Comparison of ENCODE assay signal across 19 cellular contexts in the genomic region with DNA sequence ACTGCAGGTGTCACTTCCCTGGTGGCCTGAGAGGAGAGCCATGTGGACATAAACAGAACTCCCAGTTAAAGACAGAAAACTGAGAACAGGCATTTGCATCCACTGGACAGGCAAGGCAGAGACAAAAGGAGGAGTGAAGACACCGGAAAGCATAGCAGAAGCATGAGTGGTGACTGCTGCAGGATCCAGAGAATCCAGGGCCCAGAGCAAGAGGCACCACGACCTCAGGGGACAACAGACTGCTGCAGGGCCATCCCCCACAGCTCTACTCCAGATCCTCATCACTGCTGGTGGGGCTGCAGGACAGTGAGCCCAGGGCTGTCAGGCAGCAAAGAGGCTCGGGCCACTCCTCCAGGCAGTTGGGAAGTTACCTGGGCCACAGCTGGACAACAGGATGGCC. TPM values are rescaled to one million over a fixed set of nuclear protein-coding genes. Genes with fewer than 3 reads are reported as not detected.
A peak's percentile ranks its signal among the peaks of the same experiment; 100 is the strongest.
DNase-seq lines count a peak whose midpoint lies in the region; ATAC-seq and TF ChIP-seq lines count a peak whose summit lies in the region.
"Had no signal": no experiment of that assay in that cellular context is flagged by ENCODE, and none has a peak within 500 bp of the region (broad histone marks: within the 10 kb centered on the region; RNA-seq: fewer than 3 reads in every experiment).

No MANE protein-coding gene starts in this region.

- H3K27me3 ChIP-seq in H9 (ENCODE audit: insufficient read depth, low read length): no peaks in the 10 kb centered on the region

- peak overlapping the region; percentile 6 for H3K27ac Mint-ChIP-seq in activated CD8-positive, alpha-beta memory T cell treated with anti-CD3 and anti-CD28 coated beads, Interleukin-2, amount 10 ng/mL, durations not matched to agents 7 days and 5 days
- peak overlapping the region; percentile 19 for H3K27ac Mint-ChIP-seq in glutamatergic neuron (ENCODE audit: unreplicated experiment)
- H3K27ac Mint-ChIP-seq in H9: peak overlapping the region in 1 of 3 experiments; percentile 53; a peak in 3 of 7 replicates

- H3K23me2 ChIP-seq in H9 (ENCODE audit: insufficient read length, low read depth, low read length, poor library complexity, severe bottlenecking): no peaks in the 10 kb centered on the region

- H2BK20ac ChIP-seq in H9 (ENCODE audit: low read depth, low read length, poor library complexity, severe bottlenecking): no peak overlapping the region

- ATAC-seq in activated CD8-positive, alpha-beta memory T cell treated with anti-CD3 and anti-CD28 coated beads, Interleukin-2, amount 10 ng/mL, durations not matched to agents 7 days and 5 days: no peak

- peaks cover 2% of the 10 kb centered on the region for H3K36me3 Mint-ChIP-seq in activated CD8-positive, alpha-beta memory T cell treated with anti-CD3 and anti-CD28 coated beads, Interleukin-2, amount 10 ng/mL, durations not matched to agents 7 days and 5 days
- H3K36me3 Mint-ChIP-seq in glutamatergic neuron (ENCODE audit: unreplicated experiment) (no peaks in the 10 kb centered on the region), H9 (ENCODE audit: insufficient read depth in 1 of 3, low read depth in 3 of 3) (peaks cover 2 to 26% (median 26%) of the 10 kb centered on the region in 3 experiments; a peak in 6 of 7 replicates)

- H3K4me1 ChIP-seq in H9 (ENCODE audit: insufficient read depth, low read length): no peaks in the 10 kb centered on the region

- H3K79me1 ChIP-seq in H9 (ENCODE audit: insufficient read depth, low read depth, low read length, poor library complexity, severe bottlenecking): no peaks in the 10 kb centered on the region

- no peak overlapping the region for H3K14ac ChIP-seq in H9 (ENCODE audit: insufficient read depth, low read length)

- H3K56ac ChIP-seq in H9 (ENCODE audit: insufficient read length, low read depth, low read length): no peak overlapping the region

- no peaks in the 10 kb centered on the region for H3K27me3 Mint-ChIP-seq in activated CD8-positive, alpha-beta memory T cell treated with anti-CD3 and anti-CD28 coated beads, Interleukin-2, amount 10 ng/mL, durations not matched to agents 7 days and 5 days
- peaks cover 9% of the 10 kb centered on the region for H3K27me3 Mint-ChIP-seq in glutamatergic neuron (ENCODE audit: unreplicated experiment)
- no peaks in the 10 kb centered on the region; the same call in 1 of the 2 replicates for H3K27me3 Mint-ChIP-seq in H9 (ENCODE audit: low read depth)

- H4K91ac ChIP-seq in H9 (ENCODE audit: insufficient read length, low read depth, low read length): no peak overlapping the region

- no CpG with 5 or more reads among the region's 3 CpGs for WGBS in H9 (ENCODE audit: extremely low coverage, insufficient read length, low lambda C conversion rate)

- no peak overlapping the region for H3K4me3 Mint-ChIP-seq in activated CD8-positive, alpha-beta memory T cell treated with anti-CD3 and anti-CD28 coated beads, Interleukin-2, amount 10 ng/mL, durations not matched to agents 7 days and 5 days
- H3K4me3 Mint-ChIP-seq in glutamatergic neuron (ENCODE audit: unreplicated experiment) (peak overlapping the region; percentile 40), H9 (no peak overlapping the region)
- H3K4me3 Mint-ChIP-seq: CD14-positive monocyte had no signal

- peaks cover 2% of the 10 kb centered on the region for H3K4me1 Mint-ChIP-seq in activated CD8-positive, alpha-beta memory T cell treated with anti-CD3 and anti-CD28 coated beads, Interleukin-2, amount 10 ng/mL, durations not matched to agents 7 days and 5 days
- H3K4me1 Mint-ChIP-seq in glutamatergic neuron (ENCODE audit: low read depth, unreplicated experiment): peaks cover 25% of the 10 kb centered on the region
- H3K4me1 Mint-ChIP-seq in H9: peaks cover 6 to 10% of the 10 kb centered on the region in 2 experiments; a peak in 3 of 4 replicates
- H3K4me1 Mint-ChIP-seq: CD14-positive monocyte had no signal

- H3K23ac ChIP-seq in H9 (ENCODE audit: insufficient read length, low read depth, low read length): no peak overlapping the region

- no peaks in the 10 kb centered on the region for H4K20me1 ChIP-seq in H9 (ENCODE audit: control insufficient read depth, insufficient read depth, insufficient read length)

- H3K79me2 ChIP-seq in H9 (ENCODE audit: insufficient read depth, low read length): no peaks in the 10 kb centered on the region

- H3K27ac ChIP-seq in RWPE1 (peak overlapping the region; percentile 72), substantia nigra (ENCODE audit: low read depth, low read length, poor library complexity, severe bottlenecking) (peak overlapping the region; percentile 55), H9 (ENCODE audit: insufficient read length, low read depth, low read length) (no peak overlapping the region)

- H3K9me3 ChIP-seq in H9 (ENCODE audit: control insufficient read depth, low read depth, low read length): no peaks in the 10 kb centered on the region

- H2BK12ac ChIP-seq in H9 (ENCODE audit: insufficient read length, low read depth, low read length): no peak overlapping the region

- H4K5ac ChIP-seq in H9 (ENCODE audit: insufficient read length, low read depth, low read length): no peak overlapping the region

- no peaks in the 10 kb centered on the region for H3K9me3 Mint-ChIP-seq in activated CD8-positive, alpha-beta memory T cell treated with anti-CD3 and anti-CD28 coated beads, Interleukin-2, amount 10 ng/mL, durations not matched to agents 7 days and 5 days (ENCODE audit: low read depth)
- H3K9me3 Mint-ChIP-seq in glutamatergic neuron (ENCODE audit: unreplicated experiment) (peaks cover 9% of the 10 kb centered on the region), H9 (no peaks in the 10 kb centered on the region)
- H3K9me3 Mint-ChIP-seq: CD14-positive monocyte had no signal

- H3K4ac ChIP-seq in H9 (ENCODE audit: low read depth, low read length): no peak overlapping the region

- POLR2A ChIA-PET in RWPE1 (lab: Yijun Ruan, JAX; ENCODE audit: low non-redundant PET): no interaction called here

- H3K4me2 ChIP-seq in H9 (ENCODE audit: insufficient read depth, insufficient read length, low read length): no peak overlapping the region

- no peak overlapping the region for H3T11ph ChIP-seq in H9 (ENCODE audit: low read length)

- no peak overlapping the region for H2AK5ac ChIP-seq in H9 (ENCODE audit: insufficient read length, low read length)

- no peak overlapping the region for H2BK5ac ChIP-seq in H9 (ENCODE audit: insufficient read length, low read length)

- DNase-seq in activated CD8-positive, alpha-beta memory T cell treated with anti-CD3 and anti-CD28 coated beads, Interleukin-2, amount 10 ng/mL, durations not matched to agents 7 days and 5 days: no peak
- DNase-seq in activated CD8-positive, alpha-beta memory T cell treated with anti-CD3 and anti-CD28 coated beads, Interleukin-2, amount 50 U/mL, for 4 hours: no peak
- DNase-seq in RWPE1 (ENCODE audit: low spot score) (no peak), glutamatergic neuron (no peak), substantia nigra (lab: John Stamatoyannopoulos, UW) (no peak), H9 (no peak), DMS114 treated with DMSO at 0.1 percent for 48 hours (lab: John Stamatoyannopoulos, UW; ENCODE audit: unreplicated experiment) (no peak), anterior cingulate cortex (lab: John Stamatoyannopoulos, UW) (no peak)
- DNase-seq: 8988T, Calu3, DMS79 treated with DMSO at 0.1 percent for 48 hours, GF-D8, KG1, NCI-H1092 treated with DMSO at 0.1 percent for 48 hours, NCI-H1930, NCI-H510A treated with DMSO at 0.1 percent for 48 hours, SHP77 treated with DMSO at 0.1 percent for 48 hours had no signal

- H2BK120ac ChIP-seq in H9 (ENCODE audit: low read depth, low read length, poor library complexity, severe bottlenecking): no peak overlapping the region

- H3K18ac ChIP-seq in H9 (ENCODE audit: insufficient read length, low read depth, low read length): no peak overlapping the region

- H2AFZ ChIP-seq in H9 (ENCODE audit: low read length): no peak overlapping the region

- CTCF ChIA-PET in activated CD8-positive, alpha-beta memory T cell treated with anti-CD3 and anti-CD28 coated beads, Interleukin-2, amount 10 ng/mL, durations not matched to agents 7 days and 5 days (lab: Charles Lee): interaction anchor here (1.0 to 3.1 kb wide), 10 partner anchors 10 to 230 kb away, joined by 3 to 38 read pairs (median 6); a partner anchor contains a TSS
- CTCF ChIA-PET in RWPE1 (lab: Yijun Ruan, JAX): interaction anchor here (0.6 to 4.2 kb wide), 4 partner anchors 9 to 217 kb away, joined by 3 to 48 read pairs (median 10); a partner anchor contains a TSS

- no peak overlapping the region for H2BK15ac ChIP-seq in H9 (ENCODE audit: low read depth, low read length)

- H4K8ac ChIP-seq in H9 (replicated peaks; ENCODE audit: insufficient read length, low read depth, low read length): no peak overlapping the region

- TF ChIP-seq CTCF in RWPE1 (conservative IDR thresholded peaks at IDR 0.05; ENCODE audit: low read depth): no peak
- TF ChIP-seq CTCF in glutamatergic neuron (IDR thresholded peaks at IDR 0.05; ENCODE audit: partially characterized antibody, unreplicated experiment): no peak
- no peak for TF ChIP-seq CTCF in H9 (conservative IDR thresholded peaks at IDR 0.05)

- H3K9ac ChIP-seq in H9 (ENCODE audit: extremely low read depth, insufficient read length, low read length): no peak overlapping the region

RNA-seq across cellular contexts. Expression of a gene that starts 14.5 kb away (rescaled TPM):
- 10 to 100 TPM; 29.6 to 30.0 TPM for total RNA-seq in activated CD8-positive, alpha-beta memory T cell treated with anti-CD3 and anti-CD28 coated beads, Interleukin-2, amount 10 ng/mL, durations not matched to agents 7 days and 5 days
- 111 TPM for total RNA-seq in glutamatergic neuron (ENCODE audit: unreplicated experiment)
- 241 and 255 TPM in 2 replicates for total RNA-seq in H9 (2021)

RNA-seq across cellular contexts. Expression of a gene that starts 33.2 kb away (rescaled TPM):
- 100 to 1,000 TPM; 197 to 247 TPM for total RNA-seq in activated CD8-positive, alpha-beta memory T cell treated with anti-CD3 and anti-CD28 coated beads, Interleukin-2, amount 10 ng/mL, durations not matched to agents 7 days and 5 days
- total RNA-seq in glutamatergic neuron (ENCODE audit: unreplicated experiment): 177 TPM
- 46.1 and 50.0 TPM in 2 replicates for total RNA-seq in H9 (2021)

RNA-seq across cellular contexts. Expression of a gene that starts 55.0 kb away (rescaled TPM):
- total RNA-seq in activated CD8-positive, alpha-beta memory T cell treated with anti-CD3 and anti-CD28 coated beads, Interleukin-2, amount 10 ng/mL, durations not matched to agents 7 days and 5 days: under 1 TPM in 1 of 2 experiments, not detected in 1; 0.12 TPM
- total RNA-seq in glutamatergic neuron (ENCODE audit: unreplicated experiment) (not detected), H9 (2021) (0.18 TPM in 1 of 2 replicates, not detected in the other)
- total RNA-seq: Calu3, MCF 10A had no signal
